In the genomic region with DNA sequence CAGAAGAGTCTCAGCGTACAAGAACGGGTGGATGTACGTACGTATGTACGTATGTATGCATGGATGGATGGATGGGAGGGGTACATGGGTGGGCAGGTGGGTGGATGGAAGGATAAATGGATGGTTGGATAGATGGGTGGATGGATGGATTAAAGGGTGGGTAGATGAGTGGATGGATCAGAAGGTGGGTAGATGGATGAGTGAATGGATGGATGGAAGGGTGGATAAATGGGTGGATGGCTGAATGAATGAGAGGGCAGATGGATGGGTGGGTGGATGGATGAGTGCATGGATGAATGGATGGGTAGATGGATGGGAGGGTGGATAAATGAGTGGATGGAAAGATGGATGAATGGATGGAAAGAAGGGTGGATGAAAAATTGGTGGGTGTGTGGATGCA, we compare ENCODE assay signal across 8 cellular contexts.
"Had no signal": no experiment of that assay in that cellular context is flagged by ENCODE, and none has a peak within 500 bp of the region (broad histone marks: within the 10 kb centered on the region; RNA-seq: fewer than 3 reads in every experiment).

No MANE protein-coding gene starts in this region.

- DNase-seq: GDM1, GF-D8 had no signal

- H3K4me3 ChIP-seq: GM12878 had no signal

- FAIRE-seq: G401.6, GM12878, GM12891, GM12892, GM18507, GM19239 had no signal

- ATAC-seq: GM12878 had no signal
